Comparison of ENCODE assay signal across 8 cellular contexts in the genomic region with DNA sequence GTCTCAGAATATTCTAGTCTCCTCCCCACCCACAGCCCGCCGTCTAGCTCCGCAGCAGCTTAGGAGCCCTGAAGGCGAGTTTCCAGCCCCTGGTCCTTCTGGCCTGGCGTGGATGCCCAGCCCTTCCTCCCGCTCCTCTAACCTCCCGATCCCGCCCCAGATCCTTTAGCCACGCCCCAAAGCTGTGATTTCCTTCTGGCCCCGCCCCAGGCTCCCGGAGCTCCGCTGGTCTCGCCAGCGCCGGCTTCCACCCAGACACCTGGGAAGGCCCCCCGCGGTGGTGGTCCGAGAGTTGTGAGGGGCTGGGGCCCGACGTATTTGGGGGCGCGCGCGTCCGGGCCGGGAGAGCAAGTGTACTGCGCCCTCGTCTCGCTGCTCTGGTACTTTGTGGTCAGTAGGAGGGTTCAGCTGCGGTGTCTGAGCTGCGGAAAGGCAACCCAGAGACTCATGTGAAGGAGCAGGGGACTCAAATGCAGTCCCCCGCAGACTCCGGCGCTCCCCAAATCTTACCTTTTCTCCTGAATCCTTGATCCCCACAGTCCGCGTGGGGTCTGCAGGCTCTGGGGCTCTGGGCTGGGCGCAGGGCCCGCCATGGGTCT. TPM values are rescaled to one million over a fixed set of nuclear protein-coding genes. Genes with fewer than 3 reads are reported as not detected.
DNase-seq lines count a peak whose midpoint lies in the region; ATAC-seq and TF ChIP-seq lines count a peak whose summit lies in the region.

TSS of gene CGB7 (minus strand) at position 114 of the 599 bp plus-strand sequence. CDS start 2,374 bp downstream, outside the sequence.

- H3K27me3 ChIP-seq in left lung = peaks cover 0 to 80% of the 10 kb centered on the region in 2 donors

- H3K27ac ChIP-seq in left lung = no peak within 1 kb of the TSS

- H3K4me1 ChIP-seq in left lung = peaks cover 7 to 21% of the 10 kb centered on the region in 2 donors

- intact Hi-C loops in left lung (cut with DNase I) = no loop called here

- DNase-seq in NCI-H524 (lab: John Stamatoyannopoulos, UW) = peak; percentile 36 to 68
- no peak for DNase-seq in NCI-H524 treated with DMSO at 0.1 percent for 48 hours (lab: John Stamatoyannopoulos, UW)
- DNase-seq in T-helper 9 cell = peak; percentile 26
- DNase-seq in dermis blood vessel endothelial cell = peak; percentile 54
- DNase-seq in left lung = peak; percentile 72 to 89
- DNase-seq in stimulated activated CD8-positive, alpha-beta memory T cell treated with anti-CD3 and anti-CD28 coated beads, Interleukin-7, amount 100 ng/mL, for 24 hours (ENCODE audit: low read depth) = peak; percentile 9
- no peak for DNase-seq in UCSD-AML1 (lab: John Stamatoyannopoulos, UW; ENCODE audit: unreplicated experiment)

- H3K4me3 ChIP-seq in left lung = peak within 1 kb of the TSS; percentile 19 to 48

- no peaks in the 10 kb centered on the region for H3K9me3 ChIP-seq in left lung

- H3K36me3 ChIP-seq in left lung = no peaks in the 10 kb centered on the region

- peak; percentile 88 for ATAC-seq in left lung
- ATAC-seq in GM18511 (IDR thresholded peaks at IDR 0.05; ENCODE audit: unreplicated experiment) = no peak

- no peak for TF ChIP-seq CTCF in left lung (IDR thresholded peaks at IDR 0.05)

RNA-seq across cellular contexts. Expression of gene CGB7, which starts in this region (rescaled TPM):
- total RNA-seq in dermis blood vessel endothelial cell (not detected in 2 replicates), left lung (under 1 TPM; 0.09 to 0.34 TPM)

Comparison
In these comparisons a context has a peak if more than half of its experiments do, and no peak if none do; other contexts are left out.
1. DNase-seq: peak in NCI-H524 (2 of 2), T-helper 9 cell (single experiment) and stimulated activated CD8-positive, alpha-beta memory T cell treated with anti-CD3 and anti-CD28 coated beads, Interleukin-7, amount 100 ng/mL, for 24 hours (single experiment); none in NCI-H524 treated with DMSO at 0.1 percent for 48 hours (single experiment) and UCSD-AML1 (single experiment).
2. Peak in DNase-seq in dermis blood vessel endothelial cell; RNA of the gene not detected or under 1 TPM.
3. Peak in DNase-seq, ATAC-seq and H3K4me3 ChIP-seq in left lung; RNA of the gene not detected or under 1 TPM.